In genomic region chr18:46755315-46756171, GRCh38 we compare ENCODE assay signal across 10 cellular contexts. TPM values are rescaled to one million over a fixed set of nuclear protein-coding genes. Genes with fewer than 3 reads are reported as not detected.
DNase-seq lines count a peak whose midpoint lies in the region; ATAC-seq and TF ChIP-seq lines count a peak whose summit lies in the region.
"Had no signal": no experiment of that assay in that cellular context is flagged by ENCODE, and none has a peak within 500 bp of the region (broad histone marks: within the 10 kb centered on the region; RNA-seq: fewer than 3 reads in every experiment).

No MANE protein-coding gene starts in this region.

- no peaks in the 10 kb centered on the region for H3K36me3 Mint-ChIP-seq in nephron (ENCODE audit: low read depth)
- H3K36me3 Mint-ChIP-seq in CD8-positive, alpha-beta T cell, result no peaks in the 10 kb centered on the region

- peaks cover 39% of the 10 kb centered on the region for H3K4me1 Mint-ChIP-seq in nephron
- H3K4me1 Mint-ChIP-seq in CD8-positive, alpha-beta T cell (ENCODE audit: low read depth), result peaks cover 19% of the 10 kb centered on the region

- POLR2A ChIA-PET in CD8-positive, alpha-beta T cell (lab: Charles Lee), result no interaction called here

- peaks cover 3% of the 10 kb centered on the region for H3K27me3 ChIP-seq in CD8-positive, alpha-beta T cell (ENCODE audit: insufficient read depth, low read length)

- H3K27ac ChIP-seq in CD8-positive, alpha-beta T cell (ENCODE audit: low read depth, low read length), result no peak overlapping the region
- H3K27ac ChIP-seq: SJSA1 had no signal

- no peak overlapping the region for H3K27ac Mint-ChIP-seq in nephron
- no peak overlapping the region for H3K27ac Mint-ChIP-seq in CD8-positive, alpha-beta T cell

- H3K4me3 ChIP-seq in astrocyte of the spinal cord (ENCODE audit: low read depth, low read length), result peak overlapping the region; percentile 17
- H3K4me3 ChIP-seq in CD8-positive, alpha-beta T cell (ENCODE audit: low read depth, low read length), result no peak overlapping the region

- peak; percentile 56 for DNase-seq in COR-L47 (lab: John Stamatoyannopoulos, UW)
- peak; percentile 40 for DNase-seq in GM20000 (ENCODE audit: low spot score)
- no peak for DNase-seq in astrocyte of the spinal cord (ENCODE audit: low read depth, low spot score)
- no peak for DNase-seq in CD8-positive, alpha-beta T cell
- DNase-seq: KG1 had no signal

- intact Hi-C loops in CD8-positive, alpha-beta T cell (cut with DNase I, micrococcal nuclease), result no loop called here

- peaks cover 82% of the 10 kb centered on the region for H3K27me3 Mint-ChIP-seq in nephron (ENCODE audit: low read depth)
- H3K27me3 Mint-ChIP-seq in CD8-positive, alpha-beta T cell (ENCODE audit: low read depth), result peaks cover 59% of the 10 kb centered on the region

- H3K4me3 Mint-ChIP-seq in nephron, result peak overlapping the region; percentile 60 to 79 (median 77)
- no peak overlapping the region for H3K4me3 Mint-ChIP-seq in CD8-positive, alpha-beta T cell

- no peaks in the 10 kb centered on the region for H3K9me3 ChIP-seq in CD8-positive, alpha-beta T cell (ENCODE audit: low read length)
- H3K9me3 ChIP-seq: SJSA1 had no signal

- in situ Hi-C loops in astrocyte of the spinal cord (cut with HindIII; ENCODE audit: low sequenced_read_pairs), result no loop called here

- no peaks in the 10 kb centered on the region for H3K9me3 Mint-ChIP-seq in nephron
- no peaks in the 10 kb centered on the region for H3K9me3 Mint-ChIP-seq in CD8-positive, alpha-beta T cell

- CTCF ChIA-PET in CD8-positive, alpha-beta T cell (lab: Charles Lee), result no interaction called here

- no peak for ATAC-seq in HG03025 (IDR thresholded peaks at IDR 0.05; ENCODE audit: low FRiP score, unreplicated experiment)
- no peak for ATAC-seq in GM18517 (IDR thresholded peaks at IDR 0.05; ENCODE audit: unreplicated experiment)
- ATAC-seq in CD8-positive, alpha-beta T cell, result no peak

- no peaks in the 10 kb centered on the region for H3K36me3 ChIP-seq in CD8-positive, alpha-beta T cell (ENCODE audit: insufficient read depth, low read length)
- H3K36me3 ChIP-seq: SJSA1 had no signal

- H3K4me1 ChIP-seq in CD8-positive, alpha-beta T cell (ENCODE audit: insufficient read depth, low read length), result no peaks in the 10 kb centered on the region

- TF ChIP-seq CTCF in GM20000 (IDR thresholded peaks at IDR 0.05; ENCODE audit: extremely low read depth, missing control alignments) (no peak), astrocyte of the spinal cord (IDR thresholded peaks at IDR 0.05; ENCODE audit: low read depth, low read length) (no peak), nephron (IDR thresholded peaks at IDR 0.05; ENCODE audit: unreplicated experiment in 3 of 3) (peak in 1 of 3 experiments; percentile 9)
- no peak for TF ChIP-seq CTCF in CD8-positive, alpha-beta T cell (IDR thresholded peaks at IDR 0.05)

RNA-seq across cellular contexts. Expression of gene ST8SIA5, which starts 1.3 kb away (rescaled TPM):
- total RNA-seq in CD8-positive, alpha-beta T cell, result not detected
- total RNA-seq: epithelial cell of proximal tubule, SJSA1 had no signal

Comparison
In these comparisons a context has a peak if more than half of its experiments do, and no peak if none do; other contexts are left out.
1. DNase-seq: peak in COR-L47 (single experiment) and GM20000 (single experiment); none in astrocyte of the spinal cord (single experiment) and CD8-positive, alpha-beta T cell (0 of 7).